ENCODE assay signal across 14 cellular contexts in the genomic region with DNA sequence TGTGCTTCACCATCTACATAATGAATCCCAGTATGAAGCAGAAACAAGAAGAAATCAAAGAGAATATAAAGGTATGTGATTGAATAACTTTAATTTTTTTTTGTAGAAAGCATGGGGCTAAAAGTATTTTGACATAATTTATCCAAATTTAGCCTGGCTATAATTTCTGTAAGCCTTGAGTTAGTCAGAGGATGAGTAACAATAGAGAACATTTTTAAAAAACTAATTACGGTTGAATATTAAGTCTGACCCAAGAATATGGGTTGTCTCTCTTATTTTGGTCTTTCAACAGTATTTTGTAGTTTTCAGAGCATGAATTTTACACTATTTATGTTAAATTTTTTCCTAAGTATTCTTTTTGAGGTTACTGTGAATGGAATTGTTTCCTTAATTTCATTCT. TPM values are rescaled to one million over a fixed set of nuclear protein-coding genes. Genes with fewer than 3 reads are reported as not detected.
DNase-seq lines count a peak whose midpoint lies in the region; ATAC-seq and TF ChIP-seq lines count a peak whose summit lies in the region.
"Had no signal": no experiment of that assay in that cellular context is flagged by ENCODE, and none has a peak within 500 bp of the region (broad histone marks: within the 10 kb centered on the region; RNA-seq: fewer than 3 reads in every experiment).

No MANE protein-coding gene starts in this region.

- no peak for TF ChIP-seq POLR2A in transverse colon (IDR thresholded peaks at IDR 0.05)

- H3K79me2 ChIP-seq in PC-3 (ENCODE audit: low read length): peaks cover 61% of the 10 kb centered on the region

- no peaks in the 10 kb centered on the region for H3K27me3 ChIP-seq in PC-3 (ENCODE audit: low read length)
- H3K27me3 ChIP-seq in endodermal cell (ENCODE audit: control insufficient read depth, insufficient read depth, low read length, poor library complexity, severe bottlenecking): no peaks in the 10 kb centered on the region
- H3K27me3 ChIP-seq in transverse colon: no peaks in the 10 kb centered on the region
- H3K27me3 ChIP-seq: Peyer's patch had no signal

- peak overlapping the region; percentile 48 for H3K4me3 Mint-ChIP-seq in activated naive CD4-positive, alpha-beta T cell treated with anti-CD3 and anti-CD28 coated beads for 36 hours
- no peak overlapping the region for H3K4me3 Mint-ChIP-seq in endodermal cell

- DNase-seq in activated naive CD4-positive, alpha-beta T cell treated with anti-CD3 and anti-CD28 coated beads for 36 hours: no peak
- no peak for DNase-seq in activated naive CD4-positive, alpha-beta T cell treated with anti-CD3 and anti-CD28 coated beads, Interleukin-2, amount 50 U/mL, for 16 hours
- no peak for DNase-seq in PC-3
- DNase-seq in endodermal cell: no peak
- DNase-seq in transverse colon: no peak
- DNase-seq in OCI-M1 (lab: John Stamatoyannopoulos, UW): no peak
- DNase-seq in caudate nucleus (lab: John Stamatoyannopoulos, UW): no peak
- DNase-seq: activated B cell treated with CpG ODN at 0.5 μM for 24 hours; islet precursor cell; NCI-H2029; Peyer's patch; stimulated activated CD4-positive, alpha-beta T cell treated with anti-CD3 and anti-CD28 coated beads, Interleukin-4, amount 100 ng/mL, for 1 hour had no signal

- TF ChIP-seq CTCF in PC-3 (conservative IDR thresholded peaks at IDR 0.05; ENCODE audit: low read depth, low read length): no peak
- no peak for TF ChIP-seq CTCF in endodermal cell (conservative IDR thresholded peaks at IDR 0.05)
- no peak for TF ChIP-seq CTCF in transverse colon (IDR thresholded peaks at IDR 0.05)

- H3K27ac Mint-ChIP-seq in activated naive CD4-positive, alpha-beta T cell treated with anti-CD3 and anti-CD28 coated beads for 36 hours: no peak overlapping the region
- H3K27ac Mint-ChIP-seq in endodermal cell: no peak overlapping the region
- H3K27ac Mint-ChIP-seq: activated B cell treated with CpG ODN at 0.5 μM for 24 hours had no signal

- peaks cover 41% of the 10 kb centered on the region for H4K20me1 ChIP-seq in PC-3 (ENCODE audit: low read length)

- H3K4me3 ChIP-seq in PC-3 (ENCODE audit: low read length) (peak overlapping the region; percentile 97), endodermal cell (ENCODE audit: low read length) (peak overlapping the region; percentile 92), transverse colon (peak overlapping the region in 3 of 4 donors; percentile 17 to 81 (median 78))

- ATAC-seq in PC-3: no peak
- no peak for ATAC-seq in HG03521 (IDR thresholded peaks at IDR 0.05; ENCODE audit: unreplicated experiment)

- no peaks in the 10 kb centered on the region for H3F3A ChIP-seq in PC-3 (ENCODE audit: low read length, unreplicated experiment)

- H3K4me1 ChIP-seq in PC-3 (ENCODE audit: insufficient read depth, low read length) (peaks cover 32% of the 10 kb centered on the region), endodermal cell (ENCODE audit: control insufficient read depth, insufficient read depth, low read length) (no peaks in the 10 kb centered on the region), transverse colon (peaks cover 3 to 32% (median 13%) of the 10 kb centered on the region in 4 donors)

- no TSS peak for BruUV-seq in PC-3 (replicated peaks; lab: Mats Ljungman, UMichigan)

- peak overlapping the region; percentile 93 for H3K4me2 ChIP-seq in PC-3 (ENCODE audit: low read length)

- in situ Hi-C loops in transverse colon (cut with MboI; ENCODE audit: low pct_ligation_motif_present in 1 of 4, low pct_unique_long_range_greater_than_20kb in 1 of 4, low sequenced_read_pairs in 3 of 4): loop anchor here in 1 of 4 donors (10.0 kb wide), 1 partner anchor 72 kb away; no protein-coding TSS in a partner anchor

- H3K9me3 ChIP-seq in PC-3 (ENCODE audit: low read length): no peaks in the 10 kb centered on the region
- no peaks in the 10 kb centered on the region for H3K9me3 ChIP-seq in endodermal cell (ENCODE audit: control insufficient read depth, low read length)
- no peaks in the 10 kb centered on the region for H3K9me3 ChIP-seq in transverse colon
- H3K9me3 ChIP-seq: Peyer's patch had no signal

- H3K9ac ChIP-seq in PC-3 (ENCODE audit: low read length) (peak overlapping the region; percentile 98; the same call in 1 of the 2 replicates), endodermal cell (ENCODE audit: extremely low read depth, low read length, poor library complexity, severe bottlenecking) (no peak overlapping the region)

- WGBS in endodermal cell (ENCODE audit: insufficient coverage in 1 of 2, insufficient read length in 1 of 2), 2 experiments: 100% methylated on average over 1 of the region's 1 CpG; no CpG with 5 or more reads in 1 of the 2 experiments
- WGBS in transverse colon (ENCODE audit: low coverage in 1 of 2), 2 donors: 33 to 40% methylated on average over 1 of the region's 1 CpG

- H2AFZ ChIP-seq in PC-3 (ENCODE audit: low read length): no peak overlapping the region

- H3K9me3 Mint-ChIP-seq in activated naive CD4-positive, alpha-beta T cell treated with anti-CD3 and anti-CD28 coated beads for 36 hours: no peaks in the 10 kb centered on the region
- H3K9me3 Mint-ChIP-seq in endodermal cell: no peaks in the 10 kb centered on the region
- H3K9me3 Mint-ChIP-seq: activated B cell treated with CpG ODN at 0.5 μM for 24 hours had no signal

- H3K36me3 ChIP-seq in PC-3 (ENCODE audit: low read depth, low read length) (peaks cover 31% of the 10 kb centered on the region), endodermal cell (ENCODE audit: control insufficient read depth, insufficient read depth, low read length) (peaks cover 35% of the 10 kb centered on the region), transverse colon (peaks cover 0 to 14% (median 3%) of the 10 kb centered on the region in 4 donors)

- intact Hi-C loops in activated naive CD4-positive, alpha-beta T cell treated with anti-CD3 and anti-CD28 coated beads for 36 hours (cut with micrococcal nuclease): loop anchor here (5.0 to 10.0 kb wide), 2 partner anchors 130 to 372 kb away; partner anchors contain the start of genes KIAA0319 and MRS2
- intact Hi-C loops in PC-3 (cut with micrococcal nuclease) (loop anchor here (2.0 to 10.0 kb wide), 2 partner anchors 218 to 294 kb away; no protein-coding TSS in a partner anchor), transverse colon (cut with DNase I; ENCODE audit: low total_unique reads) (no loop called here)

- CTCF ChIA-PET in activated naive CD4-positive, alpha-beta T cell treated with anti-CD3 and anti-CD28 coated beads for 36 hours (lab: Charles Lee): interaction anchor here (1.0 kb wide), 1 partner anchor 244 kb away, joined by 4 read pairs; no protein-coding TSS in a partner anchor
- CTCF ChIA-PET in PC-3 (lab: Charles Lee): no interaction called here

- POLR2A ChIA-PET in PC-3 (lab: Charles Lee; ENCODE audit: unreplicated experiment): no interaction called here

- no peaks in the 10 kb centered on the region for H3K27me3 Mint-ChIP-seq in activated naive CD4-positive, alpha-beta T cell treated with anti-CD3 and anti-CD28 coated beads for 36 hours (ENCODE audit: low read depth)
- no peaks in the 10 kb centered on the region for H3K27me3 Mint-ChIP-seq in endodermal cell (ENCODE audit: insufficient read depth)
- H3K27me3 Mint-ChIP-seq: activated B cell treated with CpG ODN at 0.5 μM for 24 hours had no signal

- H3K4me1 Mint-ChIP-seq in activated naive CD4-positive, alpha-beta T cell treated with anti-CD3 and anti-CD28 coated beads for 36 hours (ENCODE audit: low read depth): peaks cover 34% of the 10 kb centered on the region
- peaks cover 10% of the 10 kb centered on the region for H3K4me1 Mint-ChIP-seq in endodermal cell

- H3K27ac ChIP-seq in PC-3 (ENCODE audit: low read length) (no peak overlapping the region), endodermal cell (ENCODE audit: low read depth, low read length) (no peak overlapping the region), transverse colon (peak overlapping the region in 3 of 4 donors; percentile 92 to 99 (median 99)), caudate nucleus (ENCODE audit: low read depth, low read length) (no peak overlapping the region)

- peaks cover 47% of the 10 kb centered on the region for H3K36me3 Mint-ChIP-seq in activated naive CD4-positive, alpha-beta T cell treated with anti-CD3 and anti-CD28 coated beads for 36 hours (ENCODE audit: low read depth)
- peaks cover 32% of the 10 kb centered on the region for H3K36me3 Mint-ChIP-seq in endodermal cell (ENCODE audit: low read depth)

- no peak for TF ChIP-seq EP300 in transverse colon (IDR thresholded peaks at IDR 0.05; ENCODE audit: low read depth)

- no peaks in the 10 kb centered on the region for H3K9me2 ChIP-seq in PC-3 (replicated peaks; ENCODE audit: low read length)

RNA-seq across cellular contexts. Expression of gene GMNN, which starts 2.5 kb away (rescaled TPM):
- total RNA-seq in activated naive CD4-positive, alpha-beta T cell treated with anti-CD3 and anti-CD28 coated beads for 36 hours: 10 to 100 TPM; 84.9 to 85.1 TPM
- total RNA-seq in PC-3 (2014; rRNA removed): 44.6 and 57.4 TPM in 2 replicates
- 10 to 100 TPM; 64.9 to 79.7 TPM for total RNA-seq in endodermal cell
- 84.2 TPM for polyA plus RNA-seq in endodermal cell (2013, experiment 1 of 2)
- 80.7 TPM for polyA plus RNA-seq in endodermal cell (2013, experiment 2 of 2)
- total RNA-seq in transverse colon: 10 to 100 TPM in 3 of 4 donors, 1 to 10 TPM in 1; 8.2 to 45.7 (median 23.2) TPM

RNA-seq across cellular contexts. Expression of gene ARMH2, which starts 21.5 kb away (rescaled TPM):
- not detected for total RNA-seq in activated naive CD4-positive, alpha-beta T cell treated with anti-CD3 and anti-CD28 coated beads for 36 hours
- total RNA-seq in PC-3 (2014; rRNA removed): not detected in 2 replicates
- not detected for total RNA-seq in endodermal cell
- not detected for polyA plus RNA-seq in endodermal cell (2013, experiment 1 of 2)
- not detected for polyA plus RNA-seq in endodermal cell (2013, experiment 2 of 2)
- total RNA-seq in transverse colon: not detected
- total RNA-seq: Peyer's patch, temporal lobe had no signal

RNA-seq across cellular contexts. Expression of gene C6orf62, which starts 58.3 kb away (rescaled TPM):
- total RNA-seq in activated naive CD4-positive, alpha-beta T cell treated with anti-CD3 and anti-CD28 coated beads for 36 hours: 100 to 1,000 TPM; 110 to 112 TPM
- total RNA-seq in PC-3 (2014; rRNA removed): 81.8 and 91.5 TPM in 2 replicates
- 100 to 1,000 TPM; 106 to 120 TPM for total RNA-seq in endodermal cell
- 83.3 TPM for polyA plus RNA-seq in endodermal cell (2013, experiment 1 of 2)
- polyA plus RNA-seq in endodermal cell (2013, experiment 2 of 2): 74.9 TPM
- 10 to 100 TPM; 29.9 to 64.3 (median 40.9) TPM for total RNA-seq in transverse colon

Comparison
In these comparisons a context has a peak if more than half of its experiments do, and no peak if none do; other contexts are left out.
1. H3K27ac ChIP-seq: peak in transverse colon (3 of 4); none in PC-3 (single experiment), endodermal cell (single experiment) and caudate nucleus (single experiment).
2. Peak in every context shown above with its lines, with median percentiles within 50 percentile points of each other: H3K4me3 ChIP-seq.